Comparison of ENCODE assay signal across 8 cellular contexts in the genomic region with DNA sequence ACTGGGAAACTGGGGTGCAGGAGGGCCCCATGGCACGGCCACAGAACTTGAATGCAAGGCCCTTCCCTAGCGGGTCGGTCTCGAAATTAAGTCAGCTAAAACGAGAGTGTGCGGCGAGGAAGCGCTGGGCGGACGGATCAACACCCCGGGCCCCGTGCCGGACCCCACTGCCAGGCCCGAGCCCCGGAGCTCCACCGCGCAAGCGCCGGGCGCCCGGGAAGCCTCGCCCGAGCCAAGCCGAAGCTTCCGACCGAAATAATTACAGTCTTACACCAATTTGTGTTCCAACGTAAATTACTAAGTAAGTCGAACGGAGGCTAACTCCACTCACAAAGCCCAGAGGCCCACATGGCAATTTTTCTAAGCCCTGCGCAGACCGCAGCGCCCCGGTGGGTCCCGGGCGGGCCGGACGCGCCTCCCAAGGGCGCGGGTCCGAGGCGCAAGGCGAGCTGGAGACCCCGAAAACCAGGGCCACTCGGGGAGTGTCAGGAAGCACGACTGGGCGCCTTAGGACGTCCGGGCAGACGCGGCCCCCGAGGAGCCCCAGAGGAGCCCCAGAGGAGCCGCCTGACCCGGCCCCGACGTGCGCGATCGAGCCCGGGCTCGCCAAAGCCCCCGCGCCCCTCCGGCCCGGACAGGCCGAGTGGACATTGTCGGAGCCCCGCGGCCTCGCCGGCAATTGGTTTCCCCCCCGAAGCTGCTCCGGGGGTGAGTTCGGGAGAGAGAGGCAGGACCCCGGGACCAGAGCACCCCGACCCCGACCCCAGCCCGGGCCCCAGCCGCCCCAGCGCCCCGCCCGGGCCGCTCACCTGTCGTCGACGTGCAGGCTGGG. TPM values are rescaled to one million over a fixed set of nuclear protein-coding genes. Genes with fewer than 3 reads are reported as not detected.
A peak's percentile ranks its signal among the peaks of the same experiment; 100 is the strongest.
DNase-seq lines count a peak whose midpoint lies in the region; ATAC-seq and TF ChIP-seq lines count a peak whose summit lies in the region.

No MANE protein-coding gene starts in this region.

- H3K4me3 ChIP-seq in GM23338 (peak overlapping the region; percentile 77), right cardiac atrium (ENCODE audit: low read length) (peak overlapping the region; percentile 44), rectal smooth muscle tissue (ENCODE audit: low read length) (peak overlapping the region; percentile 51)

- peak overlapping the region; percentile 79 for H3K4me3 Mint-ChIP-seq in GM23338
- H3K4me3 Mint-ChIP-seq in T-helper 17 cell, result peak overlapping the region; percentile 84

- H3K27ac ChIP-seq in GM23338 (ENCODE audit: low read depth) (no peak overlapping the region), right cardiac atrium (ENCODE audit: low read length) (no peak overlapping the region), rectal smooth muscle tissue (ENCODE audit: low read depth, low read length) (peak overlapping the region; percentile 12)

- H3K36me3 ChIP-seq in GM23338 (ENCODE audit: insufficient read depth) (no peaks in the 10 kb centered on the region; the same call in 1 of the 2 replicates), rectal smooth muscle tissue (ENCODE audit: control insufficient read depth, insufficient read depth, low read length) (no peaks in the 10 kb centered on the region)

- H2AFZ ChIP-seq in GM23338, result no peak overlapping the region

- peaks cover 20% of the 10 kb centered on the region for H3K79me2 ChIP-seq in GM23338 (replicated peaks; ENCODE audit: insufficient read depth)

- no peak overlapping the region for H3K27ac Mint-ChIP-seq in GM23338
- peak overlapping the region; percentile 14 for H3K27ac Mint-ChIP-seq in T-helper 17 cell

- H3K9me2 ChIP-seq in GM23338 (ENCODE audit: insufficient read depth), result no peaks in the 10 kb centered on the region

- H3K9me3 ChIP-seq in T-helper 17 cell (ENCODE audit: control insufficient read depth, low read length, poor library complexity, severe bottlenecking) (no peaks in the 10 kb centered on the region), right cardiac atrium (ENCODE audit: control insufficient read depth, low read length) (no peaks in the 10 kb centered on the region)

- H3K4me1 ChIP-seq in GM23338 (ENCODE audit: insufficient read depth), result peaks cover 57% of the 10 kb centered on the region
- H3K4me1 ChIP-seq in right cardiac atrium (ENCODE audit: control insufficient read depth, insufficient read depth, low read length), result peaks cover 2% of the 10 kb centered on the region
- peaks cover 4% of the 10 kb centered on the region for H3K4me1 ChIP-seq in rectal smooth muscle tissue (ENCODE audit: control insufficient read depth, insufficient read depth, low read length)

- no peak for TF ChIP-seq CTCF in GM23338 (conservative IDR thresholded peaks at IDR 0.05; ENCODE audit: low read depth in 2 of 2)

- H4K20me1 ChIP-seq in GM23338 (replicated peaks; ENCODE audit: insufficient read depth), result peaks cover 19% of the 10 kb centered on the region

- no peak overlapping the region for H3K9ac ChIP-seq in rectal smooth muscle tissue (ENCODE audit: low read length)

- H3K9me3 Mint-ChIP-seq in GM23338, result 0 out of 3 replicates have a peak, but pooled peaks cover 2% of the 10 kb centered on the region

- ATAC-seq in GM23338 (peak; percentile 7), T-helper 17 cell (no peak), right cardiac atrium (no peak), HG02981 (IDR thresholded peaks at IDR 0.05; ENCODE audit: unreplicated experiment) (no peak)

- intact Hi-C loops in right cardiac atrium (cut with DNase I), result loop anchor here in 1 of 4 donors (10.0 kb wide), 1 partner anchor 121 kb away; no protein-coding TSS in a partner anchor

- H3K4me1 Mint-ChIP-seq in GM23338, result peaks cover 69% of the 10 kb centered on the region
- H3K4me1 Mint-ChIP-seq in T-helper 17 cell, result peaks cover 25% of the 10 kb centered on the region

- H3K27me3 ChIP-seq in GM23338 (ENCODE audit: insufficient read depth) (peaks cover 96% of the 10 kb centered on the region), right cardiac atrium (ENCODE audit: control insufficient read depth, insufficient read depth) (no peaks in the 10 kb centered on the region), rectal smooth muscle tissue (ENCODE audit: control insufficient read depth, insufficient read depth, low read length) (peaks cover 32% of the 10 kb centered on the region)

- H3K4me2 ChIP-seq in GM23338, result peak overlapping the region; percentile 93

- no peaks in the 10 kb centered on the region; the same call in 2 of the 3 replicates for H3K36me3 Mint-ChIP-seq in GM23338 (ENCODE audit: low read depth)
- peaks cover 2% of the 10 kb centered on the region for H3K36me3 Mint-ChIP-seq in T-helper 17 cell (ENCODE audit: low read depth)

- no peaks in the 10 kb centered on the region; the same call in 1 of the 2 replicates for H3F3A ChIP-seq in GM23338 (replicated peaks; ENCODE audit: low read depth)

- WGBS in right cardiac atrium, result 11% methylated on average over 86 of the region's 86 CpGs

- H3K27me3 Mint-ChIP-seq in GM23338 (ENCODE audit: insufficient read depth, low read depth, poor library complexity), result peaks cover 94% of the 10 kb centered on the region
- peaks cover 88% of the 10 kb centered on the region for H3K27me3 Mint-ChIP-seq in T-helper 17 cell

- no peak for DNase-seq in GM23338 (ENCODE audit: low spot score)
- DNase-seq in T-helper 17 cell, result no peak
- DNase-seq in right cardiac atrium, result no peak
- DNase-seq in stimulated activated CD8-positive, alpha-beta memory T cell treated with anti-CD3 and anti-CD28 coated beads, Interleukin-4, amount 100 ng/mL, for 48 hours, result no peak
- no peak for DNase-seq in central memory CD4-positive, alpha-beta T cell
- no peak for DNase-seq in activated CD8-positive, alpha-beta memory T cell treated with anti-CD3 and anti-CD28 coated beads, Interleukin-2, amount 50 U/mL, for 4 hours

TF ChIP-seq in GM23338, 12 proteins besides CTCF, POLR2A, EP300 and RAD21 (continues in another document):
- TF ChIP-seq ZNF331 (CRISPR knock-in tag; IDR thresholded peaks at IDR 0.05; ENCODE audit: low read depth), result no peak
- TF ChIP-seq, protein P1, sequence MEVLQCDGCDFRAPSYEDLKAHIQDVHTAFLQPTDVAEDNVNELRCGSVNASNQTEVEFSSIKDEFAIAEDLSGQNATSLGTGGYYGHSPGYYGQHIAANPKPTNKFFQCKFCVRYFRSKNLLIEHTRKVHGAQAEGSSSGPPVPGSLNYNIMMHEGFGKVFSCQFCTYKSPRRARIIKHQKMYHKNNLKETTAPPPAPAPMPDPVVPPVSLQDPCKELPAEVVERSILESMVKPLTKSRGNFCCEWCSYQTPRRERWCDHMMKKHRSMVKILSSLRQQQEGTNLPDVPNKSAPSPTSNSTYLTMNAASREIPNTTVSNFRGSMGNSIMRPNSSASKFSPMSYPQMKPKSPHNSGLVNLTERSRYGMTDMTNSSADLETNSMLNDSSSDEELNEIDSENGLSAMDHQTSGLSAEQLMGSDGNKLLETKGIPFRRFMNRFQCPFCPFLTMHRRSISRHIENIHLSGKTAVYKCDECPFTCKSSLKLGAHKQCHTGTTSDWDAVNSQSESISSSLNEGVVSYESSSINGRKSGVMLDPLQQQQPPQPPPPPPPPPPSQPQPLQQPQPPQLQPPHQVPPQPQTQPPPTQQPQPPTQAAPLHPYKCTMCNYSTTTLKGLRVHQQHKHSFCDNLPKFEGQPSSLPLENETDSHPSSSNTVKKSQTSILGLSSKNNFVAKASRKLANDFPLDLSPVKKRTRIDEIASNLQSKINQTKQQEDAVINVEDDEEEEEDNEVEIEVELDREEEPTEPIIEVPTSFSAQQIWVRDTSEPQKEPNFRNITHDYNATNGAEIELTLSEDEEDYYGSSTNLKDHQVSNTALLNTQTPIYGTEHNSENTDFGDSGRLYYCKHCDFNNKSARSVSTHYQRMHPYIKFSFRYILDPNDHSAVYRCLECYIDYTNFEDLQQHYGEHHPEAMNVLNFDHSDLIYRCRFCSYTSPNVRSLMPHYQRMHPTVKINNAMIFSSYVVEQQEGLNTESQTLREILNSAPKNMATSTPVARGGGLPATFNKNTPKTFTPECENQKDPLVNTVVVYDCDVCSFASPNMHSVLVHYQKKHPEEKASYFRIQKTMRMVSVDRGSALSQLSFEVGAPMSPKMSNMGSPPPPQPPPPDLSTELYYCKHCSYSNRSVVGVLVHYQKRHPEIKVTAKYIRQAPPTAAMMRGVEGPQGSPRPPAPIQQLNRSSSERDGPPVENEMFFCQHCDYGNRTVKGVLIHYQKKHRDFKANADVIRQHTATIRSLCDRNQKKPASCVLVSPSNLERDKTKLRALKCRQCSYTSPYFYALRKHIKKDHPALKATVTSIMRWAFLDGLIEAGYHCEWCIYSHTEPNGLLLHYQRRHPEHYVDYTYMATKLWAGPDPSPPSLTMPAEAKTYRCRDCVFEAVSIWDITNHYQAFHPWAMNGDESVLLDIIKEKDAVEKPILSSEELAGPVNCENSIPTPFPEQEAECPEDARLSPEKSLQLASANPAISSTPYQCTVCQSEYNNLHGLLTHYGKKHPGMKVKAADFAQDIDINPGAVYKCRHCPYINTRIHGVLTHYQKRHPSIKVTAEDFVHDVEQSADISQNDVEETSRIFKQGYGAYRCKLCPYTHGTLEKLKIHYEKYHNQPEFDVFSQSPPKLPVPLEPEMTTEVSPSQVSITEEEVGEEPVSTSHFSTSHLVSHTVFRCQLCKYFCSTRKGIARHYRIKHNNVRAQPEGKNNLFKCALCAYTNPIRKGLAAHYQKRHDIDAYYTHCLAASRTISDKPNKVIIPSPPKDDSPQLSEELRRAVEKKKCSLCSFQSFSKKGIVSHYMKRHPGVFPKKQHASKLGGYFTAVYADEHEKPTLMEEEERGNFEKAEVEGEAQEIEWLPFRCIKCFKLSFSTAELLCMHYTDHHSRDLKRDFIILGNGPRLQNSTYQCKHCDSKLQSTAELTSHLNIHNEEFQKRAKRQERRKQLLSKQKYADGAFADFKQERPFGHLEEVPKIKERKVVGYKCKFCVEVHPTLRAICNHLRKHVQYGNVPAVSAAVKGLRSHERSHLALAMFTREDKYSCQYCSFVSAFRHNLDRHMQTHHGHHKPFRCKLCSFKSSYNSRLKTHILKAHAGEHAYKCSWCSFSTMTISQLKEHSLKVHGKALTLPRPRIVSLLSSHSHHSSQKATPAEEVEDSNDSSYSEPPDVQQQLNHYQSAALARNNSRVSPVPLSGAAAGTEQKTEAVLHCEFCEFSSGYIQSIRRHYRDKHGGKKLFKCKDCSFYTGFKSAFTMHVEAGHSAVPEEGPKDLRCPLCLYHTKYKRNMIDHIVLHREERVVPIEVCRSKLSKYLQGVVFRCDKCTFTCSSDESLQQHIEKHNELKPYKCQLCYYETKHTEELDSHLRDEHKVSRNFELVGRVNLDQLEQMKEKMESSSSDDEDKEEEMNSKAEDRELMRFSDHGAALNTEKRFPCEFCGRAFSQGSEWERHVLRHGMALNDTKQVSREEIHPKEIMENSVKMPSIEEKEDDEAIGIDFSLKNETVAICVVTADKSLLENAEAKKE (CRISPR knock-in tag; IDR thresholded peaks at IDR 0.05), result no peak

RNA-seq across cellular contexts. Expression of a gene that starts 0.6 kb away (rescaled TPM):
- 9.2 and 9.9 TPM in 2 replicates for total RNA-seq in GM23338 (2014; rRNA removed; shearing (Covaris generic))
- polyA plus RNA-seq in GM23338 (2016; fragmentation: Nextera tagmentation; extraction: Ambion mirVana) (2.5 and 2.7 TPM in 2 replicates), right cardiac atrium (0.70 TPM)
- total RNA-seq in T-helper 17 cell (under 1 TPM; 0.37 to 0.50 TPM), right cardiac atrium (1 to 10 TPM in 1 of 4 donors, under 1 TPM in 3; 0.86 to 1.2 (median 0.92) TPM)
